ENCODE assay signal across 12 cellular contexts in the genomic region with DNA sequence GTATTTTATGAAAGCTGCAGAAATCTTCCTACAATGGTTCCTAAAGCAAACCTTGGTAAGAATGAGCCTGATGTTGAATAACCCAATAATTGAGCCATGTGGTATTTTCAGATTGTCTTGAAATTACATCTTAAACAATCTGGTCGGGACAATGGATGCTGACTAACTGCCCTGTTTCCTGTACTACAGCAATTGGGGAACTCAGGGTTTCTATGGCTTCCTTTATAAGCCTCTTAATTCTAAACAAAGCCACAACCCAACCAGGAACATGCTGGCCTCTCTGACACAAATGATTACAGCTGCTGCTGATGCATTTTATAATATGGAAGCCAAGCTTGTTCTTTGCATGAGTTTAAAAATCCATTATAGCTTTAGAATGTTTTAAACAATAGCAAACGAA. TPM values are rescaled to one million over a fixed set of nuclear protein-coding genes. Genes with fewer than 3 reads are reported as not detected.
A peak's percentile ranks its signal among the peaks of the same experiment; 100 is the strongest.
DNase-seq lines count a peak whose midpoint lies in the region; ATAC-seq, FAIRE-seq and TF ChIP-seq lines count a peak whose summit lies in the region.
"Had no signal": no experiment of that assay in that cellular context is flagged by ENCODE, and none has a peak within 500 bp of the region (broad histone marks: within the 10 kb centered on the region; RNA-seq: fewer than 3 reads in every experiment).

No MANE protein-coding gene starts in this region.

- no peak overlapping the region for H3K27ac Mint-ChIP-seq in activated CD4-positive, alpha-beta T cell treated with anti-CD3 and anti-CD28 coated beads, Interleukin-2, amount 10 ng/mL, durations not matched to agents 7 days and 5 days
- no peak overlapping the region for H3K27ac Mint-ChIP-seq in stimulated activated naive B cell treated with anti-CD40 and anti-IgM and Interleukin-4, amounts not matched to agents 10 μg/mL and 1 μg/mL and 100 μg/mL, for 72 hours
- no peak overlapping the region for H3K27ac Mint-ChIP-seq in endodermal cell

- in situ Hi-C loops in mammary epithelial cell (cut with MboI; ENCODE audit: low sequenced_read_pairs in 2 of 2), result no loop called here

- H3K4me3 ChIP-seq in mammary epithelial cell (replicated peaks in 1 of 3; ENCODE audit: insufficient read depth in 1 of 3, low read depth in 2 of 3, low read length in 3 of 3), result no peak overlapping the region
- no peak overlapping the region for H3K4me3 ChIP-seq in endodermal cell (ENCODE audit: low read length)
- H3K4me3 ChIP-seq: A549, SK-N-MC had no signal

- 69% methylated on average over 2 of the region's 2 CpGs for WGBS in mammary epithelial cell (ENCODE audit: low coverage, missing lambda C conversion rate)
- WGBS in endodermal cell (ENCODE audit: insufficient coverage in 1 of 2, insufficient read length in 1 of 2), 2 experiments, result 80 to 91% methylated on average over 1 to 2 of the region's 2 CpGs

- peaks cover 69% of the 10 kb centered on the region for H3K4me1 ChIP-seq in mammary epithelial cell (ENCODE audit: insufficient read depth, low read length)
- H3K4me1 ChIP-seq in endodermal cell (ENCODE audit: control insufficient read depth, insufficient read depth, low read length), result no peaks in the 10 kb centered on the region

- no peak for FAIRE-seq in GM12892 (lab: Jason Lieb, UNC)
- FAIRE-seq: A549 had no signal

- H3K4me1 Mint-ChIP-seq in activated CD4-positive, alpha-beta T cell treated with anti-CD3 and anti-CD28 coated beads, Interleukin-2, amount 10 ng/mL, durations not matched to agents 7 days and 5 days, result peaks cover 30% of the 10 kb centered on the region
- H3K4me1 Mint-ChIP-seq in stimulated activated naive B cell treated with anti-CD40 and anti-IgM and Interleukin-4, amounts not matched to agents 10 μg/mL and 1 μg/mL and 100 μg/mL, for 72 hours, result peaks cover 3 to 5% of the 10 kb centered on the region in 2 donors
- H3K4me1 Mint-ChIP-seq in endodermal cell, result peaks cover 2% of the 10 kb centered on the region

- no peak overlapping the region for H2AFZ ChIP-seq in mammary epithelial cell (ENCODE audit: low read depth, low read length)

- CTCF ChIA-PET in activated CD4-positive, alpha-beta T cell treated with anti-CD3 and anti-CD28 coated beads, Interleukin-2, amount 10 ng/mL, durations not matched to agents 7 days and 5 days (lab: Charles Lee), result interaction anchor here (0.5 to 5.7 kb wide), 4 partner anchors 15 to 221 kb away, joined by 3 to 52 read pairs (median 6); no protein-coding TSS in a partner anchor
- CTCF ChIA-PET in mammary epithelial cell (lab: Charles Lee; ENCODE audit: low non-redundant PET), result no interaction called here

- H3K4me3 Mint-ChIP-seq in activated CD4-positive, alpha-beta T cell treated with anti-CD3 and anti-CD28 coated beads, Interleukin-2, amount 10 ng/mL, durations not matched to agents 7 days and 5 days, result no peak overlapping the region
- no peak overlapping the region for H3K4me3 Mint-ChIP-seq in stimulated activated naive B cell treated with anti-CD40 and anti-IgM and Interleukin-4, amounts not matched to agents 10 μg/mL and 1 μg/mL and 100 μg/mL, for 72 hours
- H3K4me3 Mint-ChIP-seq in endodermal cell, result no peak overlapping the region

- no peaks in the 10 kb centered on the region for H4K20me1 ChIP-seq in mammary epithelial cell (ENCODE audit: insufficient read depth, low read length)

- dilution Hi-C loops in mammary epithelial cell (cut with HindIII; ENCODE audit: low sequenced_read_pairs), result no loop called here

- POLR2A ChIA-PET in activated CD4-positive, alpha-beta T cell treated with anti-CD3 and anti-CD28 coated beads, Interleukin-2, amount 10 ng/mL, durations not matched to agents 7 days and 5 days (lab: Charles Lee), result interaction anchor here (1.5 kb wide), 1 partner anchor 28 kb away, joined by 4 read pairs; no protein-coding TSS in a partner anchor

- H3K4me2 ChIP-seq in mammary epithelial cell (ENCODE audit: insufficient read depth, low read depth, low read length), result no peak overlapping the region
- H3K4me2 ChIP-seq: A549 had no signal

- TF ChIP-seq POLR2A in GM12892 (IDR thresholded peaks at IDR 0.05; ENCODE audit: low read depth, low read length), result no peak

- H3K27ac ChIP-seq in mammary epithelial cell (ENCODE audit: insufficient read depth, low read depth, low read length), result peak overlapping the region; percentile 52
- H3K27ac ChIP-seq in endodermal cell (ENCODE audit: low read depth, low read length), result no peak overlapping the region
- H3K27ac ChIP-seq: SK-N-MC had no signal

- no peaks in the 10 kb centered on the region for H3K27me3 ChIP-seq in mammary epithelial cell (ENCODE audit: insufficient read depth, low read length)
- no peaks in the 10 kb centered on the region for H3K27me3 ChIP-seq in endodermal cell (ENCODE audit: control insufficient read depth, insufficient read depth, low read length, poor library complexity, severe bottlenecking)

- peaks cover 87% of the 10 kb centered on the region for H3K79me2 ChIP-seq in mammary epithelial cell (ENCODE audit: insufficient read depth, low read length)

- H3K36me3 Mint-ChIP-seq in activated CD4-positive, alpha-beta T cell treated with anti-CD3 and anti-CD28 coated beads, Interleukin-2, amount 10 ng/mL, durations not matched to agents 7 days and 5 days (ENCODE audit: low read depth), result no peaks in the 10 kb centered on the region
- no peaks in the 10 kb centered on the region for H3K36me3 Mint-ChIP-seq in stimulated activated naive B cell treated with anti-CD40 and anti-IgM and Interleukin-4, amounts not matched to agents 10 μg/mL and 1 μg/mL and 100 μg/mL, for 72 hours
- no peaks in the 10 kb centered on the region for H3K36me3 Mint-ChIP-seq in endodermal cell (ENCODE audit: low read depth)

- peak; percentile 28 for DNase-seq in activated CD4-positive, alpha-beta T cell treated with anti-CD3 and anti-CD28 coated beads, Interleukin-2, amount 10 ng/mL, durations not matched to agents 7 days and 5 days
- DNase-seq in activated CD4-positive, alpha-beta T cell treated with anti-CD3 and anti-CD28 coated beads for 48 hours, result no peak
- DNase-seq in NCI-H82 (lab: John Stamatoyannopoulos, UW) (peak; percentile 55), mammary epithelial cell (peak; percentile 70), endodermal cell (no peak), LoVo (ENCODE audit: low spot score) (no peak), GM12892 (ENCODE audit: insufficient read length) (no peak)
- DNase-seq in stimulated activated naive B cell treated with anti-CD40 and anti-IgM and Interleukin-4, amounts not matched to agents 10 μg/mL and 1 μg/mL and 100 μg/mL, for 72 hours, result no peak
- DNase-seq: amniotic stem cell; effector CD8-positive, alpha-beta T cell had no signal

- peak; percentile 52 to 58 for ATAC-seq in stimulated activated naive B cell treated with anti-CD40 and anti-IgM and Interleukin-4, amounts not matched to agents 10 μg/mL and 1 μg/mL and 100 μg/mL, for 72 hours (replicated peaks)
- ATAC-seq: A549 had no signal

- peaks cover under 1% of the 10 kb centered on the region for H3K36me3 ChIP-seq in mammary epithelial cell (ENCODE audit: insufficient read depth, low read length)
- no peaks in the 10 kb centered on the region for H3K36me3 ChIP-seq in endodermal cell (ENCODE audit: control insufficient read depth, insufficient read depth, low read length)

- no peak for TF ChIP-seq CTCF in mammary epithelial cell (conservative IDR thresholded peaks at IDR 0.05 in 1 of 2, IDR thresholded peaks at IDR 0.05 in 1 of 2; ENCODE audit: extremely low read depth in 1 of 2, insufficient read depth in 1 of 2, low read depth in 1 of 2, low read length in 2 of 2)
- no peak for TF ChIP-seq CTCF in endodermal cell (conservative IDR thresholded peaks at IDR 0.05)

- peaks cover 7% of the 10 kb centered on the region for H3K27me3 Mint-ChIP-seq in activated CD4-positive, alpha-beta T cell treated with anti-CD3 and anti-CD28 coated beads, Interleukin-2, amount 10 ng/mL, durations not matched to agents 7 days and 5 days
- H3K27me3 Mint-ChIP-seq in stimulated activated naive B cell treated with anti-CD40 and anti-IgM and Interleukin-4, amounts not matched to agents 10 μg/mL and 1 μg/mL and 100 μg/mL, for 72 hours, result peaks cover 16% of the 10 kb centered on the region in 2 donors
- H3K27me3 Mint-ChIP-seq in endodermal cell (ENCODE audit: insufficient read depth), result no peaks in the 10 kb centered on the region

- intact Hi-C loops in mammary epithelial cell (cut with micrococcal nuclease), result no loop called here

- no peaks in the 10 kb centered on the region for H3K9me3 ChIP-seq in mammary epithelial cell (replicated peaks; ENCODE audit: insufficient read depth, low read length)
- no peaks in the 10 kb centered on the region for H3K9me3 ChIP-seq in endodermal cell (ENCODE audit: control insufficient read depth, low read length)
- H3K9me3 ChIP-seq: A549 had no signal

- no peaks in the 10 kb centered on the region for H3K9me3 Mint-ChIP-seq in activated CD4-positive, alpha-beta T cell treated with anti-CD3 and anti-CD28 coated beads, Interleukin-2, amount 10 ng/mL, durations not matched to agents 7 days and 5 days
- no peaks in the 10 kb centered on the region for H3K9me3 Mint-ChIP-seq in stimulated activated naive B cell treated with anti-CD40 and anti-IgM and Interleukin-4, amounts not matched to agents 10 μg/mL and 1 μg/mL and 100 μg/mL, for 72 hours
- no peaks in the 10 kb centered on the region for H3K9me3 Mint-ChIP-seq in endodermal cell

- no TSS peak for BruUV-seq in mammary epithelial cell (replicated peaks; lab: Mats Ljungman, UMichigan)

- H3K9ac ChIP-seq in mammary epithelial cell (ENCODE audit: insufficient read depth, low read length), result no peak overlapping the region
- no peak overlapping the region for H3K9ac ChIP-seq in endodermal cell (ENCODE audit: extremely low read depth, low read length, poor library complexity, severe bottlenecking)

RNA-seq across cellular contexts. Expression of a gene that starts 30.2 kb away (rescaled TPM):
- total RNA-seq in activated CD4-positive, alpha-beta T cell treated with anti-CD3 and anti-CD28 coated beads, Interleukin-2, amount 10 ng/mL, durations not matched to agents 7 days and 5 days, result not detected
- total RNA-seq in mammary epithelial cell, result 10 to 100 TPM; 23.0 to 41.8 TPM
- 18.2 TPM for polyA plus RNA-seq in mammary epithelial cell
- 31.8 TPM for polyA minus RNA-seq in mammary epithelial cell
- total RNA-seq in endodermal cell, result 1 to 10 TPM; 2.7 to 4.6 TPM
- 1.1 TPM for polyA plus RNA-seq in endodermal cell (2013, experiment 1 of 2)
- 1.1 TPM for polyA plus RNA-seq in endodermal cell (2013, experiment 2 of 2)
- polyA plus RNA-seq in GM12892 (2012; ENCODE audit: missing spikeins), result 2.9 TPM

Comparison
In these comparisons a context has a peak if more than half of its experiments do, and no peak if none do; other contexts are left out.
1. DNase-seq: peak in activated CD4-positive, alpha-beta T cell treated with anti-CD3 and anti-CD28 coated beads, Interleukin-2, amount 10 ng/mL, durations not matched to agents 7 days and 5 days (single experiment), NCI-H82 (single experiment) and mammary epithelial cell (single experiment); none in activated CD4-positive, alpha-beta T cell treated with anti-CD3 and anti-CD28 coated beads for 48 hours (single experiment), stimulated activated naive B cell treated with anti-CD40 and anti-IgM and Interleukin-4, amounts not matched to agents 10 μg/mL and 1 μg/mL and 100 μg/mL, for 72 hours (single experiment), endodermal cell (single experiment), LoVo (single experiment) and GM12892 (single experiment).
2. RNA of a gene that starts 30.2 kb away (total RNA-seq): 23.0 to 41.8 TPM in mammary epithelial cell; 2.7 to 4.6 TPM in endodermal cell and not detected in activated CD4-positive, alpha-beta T cell treated with anti-CD3 and anti-CD28 coated beads, Interleukin-2, amount 10 ng/mL, durations not matched to agents 7 days and 5 days; every median in the first group is over 4 times any median in the second.